15 cellular contexts compared by ENCODE assay signal in the genomic region with DNA sequence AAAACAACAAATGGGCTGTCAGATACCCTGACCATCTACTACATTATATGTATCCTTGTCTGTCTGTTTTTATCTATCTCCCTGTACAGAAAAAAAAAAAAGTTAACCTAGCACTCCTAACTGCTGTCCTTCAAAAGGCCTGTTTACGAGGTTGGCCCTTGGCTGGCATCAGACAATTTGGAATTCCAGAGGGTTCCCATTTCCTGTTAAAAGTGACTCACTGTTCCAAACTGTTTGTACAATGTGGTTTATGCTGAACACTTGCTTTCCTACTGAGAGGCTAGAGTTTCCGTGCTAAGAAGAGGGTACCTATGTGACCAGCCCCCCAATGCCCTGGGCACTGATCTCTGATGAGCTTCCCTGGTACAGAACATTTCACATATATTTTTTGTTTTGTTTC.
DNase-seq lines count a peak whose midpoint lies in the region; TF ChIP-seq lines count a peak whose summit lies in the region.
"Had no signal": no experiment of that assay in that cellular context is flagged by ENCODE, and none has a peak within 500 bp of the region (broad histone marks: within the 10 kb centered on the region; RNA-seq: fewer than 3 reads in every experiment).

No MANE protein-coding gene starts in this region.

- CTCF ChIA-PET in A673 (lab: Charles Lee): no interaction called here

- H3K4me1 ChIP-seq in A673 (ENCODE audit: insufficient read depth, low read length, poor library complexity, severe bottlenecking) (no peaks in the 10 kb centered on the region), adipocyte (ENCODE audit: control insufficient read depth, insufficient read depth, low read length) (no peaks in the 10 kb centered on the region)
- H3K4me1 ChIP-seq: parathyroid adenoma, transverse colon had no signal

- BruUV-seq in A673 (replicated peaks; lab: Mats Ljungman, UMichigan): no TSS peak

- H3K27me3 Mint-ChIP-seq in activated T-cell treated with anti-CD3 and anti-CD28 coated beads, Interleukin-2, amount 50 U/mL, for 24 hours: peaks cover 5% of the 10 kb centered on the region

- intact Hi-C loops in A673 (cut with micrococcal nuclease; ENCODE audit: unreplicated experiment): no loop called here

- H3K36me3 ChIP-seq in A673 (ENCODE audit: insufficient read depth, low read length, poor library complexity, severe bottlenecking) (no peaks in the 10 kb centered on the region), adipocyte (ENCODE audit: control insufficient read depth, insufficient read depth, low read length, severe bottlenecking) (no peaks in the 10 kb centered on the region)
- H3K36me3 ChIP-seq: transverse colon had no signal

- H3K4me3 Mint-ChIP-seq in activated T-cell treated with anti-CD3 and anti-CD28 coated beads, Interleukin-2, amount 50 U/mL, for 24 hours: no peak overlapping the region

- H3K27ac ChIP-seq in A673 (ENCODE audit: low read depth, low read length, poor library complexity, severe bottlenecking): no peak overlapping the region
- H3K27ac ChIP-seq: parathyroid adenoma, transverse colon had no signal

- peaks cover 8% of the 10 kb centered on the region for H3K9me3 ChIP-seq in A673 (ENCODE audit: low read depth, low read length, poor library complexity, severe bottlenecking)
- peaks cover 35% of the 10 kb centered on the region for H3K9me3 ChIP-seq in adipocyte (ENCODE audit: control insufficient read depth, low read length)

- no peaks in the 10 kb centered on the region for H3K27me3 ChIP-seq in A673 (replicated peaks; ENCODE audit: insufficient read depth, low read depth, low read length, poor library complexity)
- no peaks in the 10 kb centered on the region for H3K27me3 ChIP-seq in adipocyte (replicated peaks; ENCODE audit: control insufficient read depth, insufficient read depth, low read length)
- H3K27me3 ChIP-seq: transverse colon had no signal

- H3K9me3 Mint-ChIP-seq in activated T-cell treated with anti-CD3 and anti-CD28 coated beads, Interleukin-2, amount 50 U/mL, for 24 hours: peaks cover 7% of the 10 kb centered on the region

- DNase-seq in A673 (ENCODE audit: low spot score) (peak; percentile 6), HS-27A (ENCODE audit: low read depth) (peak; percentile 51), adipocyte (ENCODE audit: low read depth) (peak; percentile 1), foreskin melanocyte (peak; percentile 13), amniotic stem cell (lab: John Stamatoyannopoulos, UW) (no peak)
- DNase-seq in activated naive CD4-positive, alpha-beta T cell treated with Interleukin-2 at 50 U/mL for 16 hours: no peak
- no peak for DNase-seq in activated effector memory CD4-positive, alpha-beta T cell treated with Interleukin-2 at 50 U/mL for 16 hours
- no peak for DNase-seq in activated T-cell treated with anti-CD3 and anti-CD28 coated beads, Interleukin-2, amount 50 U/mL, for 24 hours
- DNase-seq: activated gamma-delta T cell treated with Interleukin-2 at 50 U/mL for 16 hours, DMS153, GOT3, NCI-H1105, NCI-H524, transverse colon had no signal

- H3K9ac ChIP-seq in adipocyte (ENCODE audit: low read length): no peak overlapping the region
- H3K9ac ChIP-seq: parathyroid adenoma had no signal

- no peak for TF ChIP-seq CTCF in A673 (conservative IDR thresholded peaks at IDR 0.05; ENCODE audit: low read depth, low read length)

- H3K4me3 ChIP-seq in A673 (ENCODE audit: low read depth, low read length, poor library complexity, severe bottlenecking): no peak overlapping the region
- no peak overlapping the region for H3K4me3 ChIP-seq in adipocyte (ENCODE audit: low read length)
- H3K4me3 ChIP-seq: transverse colon had no signal

- H3K4me1 Mint-ChIP-seq in activated T-cell treated with anti-CD3 and anti-CD28 coated beads, Interleukin-2, amount 50 U/mL, for 24 hours (ENCODE audit: low read depth): no peaks in the 10 kb centered on the region

- POLR2A ChIA-PET in A673 (lab: Charles Lee; ENCODE audit: low non-redundant PET): no interaction called here

- H3K27ac Mint-ChIP-seq in activated T-cell treated with anti-CD3 and anti-CD28 coated beads, Interleukin-2, amount 50 U/mL, for 24 hours: no peak overlapping the region

- no peaks in the 10 kb centered on the region for H3K36me3 Mint-ChIP-seq in activated T-cell treated with anti-CD3 and anti-CD28 coated beads, Interleukin-2, amount 50 U/mL, for 24 hours (ENCODE audit: low read depth)

Comparison
In these comparisons a context has a peak if more than half of its experiments do, and no peak if none do; other contexts are left out.
1. DNase-seq: peak in A673 (single experiment), HS-27A (single experiment), adipocyte (single experiment) and foreskin melanocyte (single experiment); none in activated naive CD4-positive, alpha-beta T cell treated with Interleukin-2 at 50 U/mL for 16 hours (single experiment), amniotic stem cell (single experiment), activated effector memory CD4-positive, alpha-beta T cell treated with Interleukin-2 at 50 U/mL for 16 hours (single experiment) and activated T-cell treated with anti-CD3 and anti-CD28 coated beads, Interleukin-2, amount 50 U/mL, for 24 hours (single experiment).